In genomic region chr9:102124465-102124864, GRCh38 we compare ENCODE assay signal across 26 cellular contexts.
"Had no signal": no experiment of that assay in that cellular context is flagged by ENCODE, and none has a peak within 500 bp of the region (broad histone marks: within the 10 kb centered on the region; RNA-seq: fewer than 3 reads in every experiment).

No MANE protein-coding gene starts in this region.

- ATAC-seq: activated T-cell treated with anti-CD3 and anti-CD28 coated beads, Interleukin-2, amount 50 U/mL, for 72 hours; naive thymus-derived CD4-positive, alpha-beta T cell; stimulated activated memory B cell treated with anti-CD40 and anti-IgM and Interleukin-4, amounts not matched to agents 10 μg/mL and 1 μg/mL and 100 μg/mL, for 72 hours had no signal

- H3K4me1 Mint-ChIP-seq: memory B cell; naive thymus-derived CD4-positive, alpha-beta T cell; neural progenitor cell; stimulated activated memory B cell treated with anti-CD40 and anti-IgM and Interleukin-4, amounts not matched to agents 10 μg/mL and 1 μg/mL and 100 μg/mL, for 72 hours had no signal

- H3K27ac ChIP-seq: brain microvascular endothelial cell, colonic mucosa, left ventricle myocardium inferior, neural progenitor cell, ovary, spleen, thoracic aorta, upper lobe of left lung, VCaP had no signal

- H3K27me3 Mint-ChIP-seq: memory B cell; stimulated activated memory B cell treated with anti-CD40 and anti-IgM and Interleukin-4, amounts not matched to agents 10 μg/mL and 1 μg/mL and 100 μg/mL, for 72 hours had no signal

- FAIRE-seq: endometrium had no signal

- H3K9ac ChIP-seq: neural progenitor cell had no signal

- H3K9me3 ChIP-seq: colonic mucosa, ovary, upper lobe of left lung had no signal

- DNase-seq: activated CD4-positive, alpha-beta T cell treated with anti-CD3 and anti-CD28 coated beads for 1 hour; activated CD8-positive, alpha-beta memory T cell treated with anti-CD3 and anti-CD28 coated beads for 24 hours; activated CD8-positive, alpha-beta memory T cell treated with anti-CD3 and anti-CD28 coated beads, Interleukin-2, amount 50 U/mL, for 48 hours; activated effector memory CD4-positive, alpha-beta T cell treated with anti-CD3 and anti-CD28 coated beads, Interleukin-2, amount 50 U/mL, for 16 hours; activated naive CD4-positive, alpha-beta T cell treated with anti-CD3 and anti-CD28 coated beads, Interleukin-2, amount 50 U/mL, for 16 hours; activated T-cell treated with anti-CD3 and anti-CD28 coated beads, Interleukin-2, amount 50 U/mL, for 72 hours; aorta; brain microvascular endothelial cell; central memory CD4-positive, alpha-beta T cell; colonic mucosa; erythroblast; foreskin melanocyte; glutamatergic neuron; kidney; left ventricle myocardium inferior; naive thymus-derived CD4-positive, alpha-beta T cell; ovary; spleen; stimulated activated CD4-positive, alpha-beta T cell treated with anti-CD3 and anti-CD28 coated beads, Interleukin-4, amount 100 ng/mL, for 4 hours had no signal

- H3K4me3 Mint-ChIP-seq: activated T-cell treated with anti-CD3 and anti-CD28 coated beads, Interleukin-2, amount 50 U/mL, for 72 hours; memory B cell; naive thymus-derived CD4-positive, alpha-beta T cell; neural progenitor cell; stimulated activated memory B cell treated with anti-CD40 and anti-IgM and Interleukin-4, amounts not matched to agents 10 μg/mL and 1 μg/mL and 100 μg/mL, for 72 hours had no signal

- H3K4me1 ChIP-seq: colonic mucosa, left ventricle myocardium inferior, neural progenitor cell, spleen, upper lobe of left lung had no signal

- H3K4me2 ChIP-seq: neural progenitor cell had no signal

- H3K4me3 ChIP-seq: colonic mucosa, left ventricle myocardium inferior, neural progenitor cell, ovary, spleen, thoracic aorta, upper lobe of left lung had no signal

- H3K36me3 Mint-ChIP-seq: memory B cell; naive thymus-derived CD4-positive, alpha-beta T cell; neural progenitor cell; stimulated activated memory B cell treated with anti-CD40 and anti-IgM and Interleukin-4, amounts not matched to agents 10 μg/mL and 1 μg/mL and 100 μg/mL, for 72 hours had no signal

- H2AFZ ChIP-seq: neural progenitor cell had no signal

- H3K9me3 Mint-ChIP-seq: stimulated activated memory B cell treated with anti-CD40 and anti-IgM and Interleukin-4, amounts not matched to agents 10 μg/mL and 1 μg/mL and 100 μg/mL, for 72 hours had no signal

- H3K27me3 ChIP-seq: brain microvascular endothelial cell, colonic mucosa, neural progenitor cell, ovary, spleen, upper lobe of left lung had no signal

- H3K36me3 ChIP-seq: brain microvascular endothelial cell, colonic mucosa, left ventricle myocardium inferior, neural progenitor cell, ovary, spleen, thoracic aorta, upper lobe of left lung had no signal

- H3K27ac Mint-ChIP-seq: activated T-cell treated with anti-CD3 and anti-CD28 coated beads, Interleukin-2, amount 50 U/mL, for 72 hours; memory B cell; naive thymus-derived CD4-positive, alpha-beta T cell; neural progenitor cell; stimulated activated memory B cell treated with anti-CD40 and anti-IgM and Interleukin-4, amounts not matched to agents 10 μg/mL and 1 μg/mL and 100 μg/mL, for 72 hours had no signal
